Comparison of ENCODE assay signal across 13 cellular contexts in genomic region chr3:112539825-112540517, GRCh38. TPM values are rescaled to one million over a fixed set of nuclear protein-coding genes. Genes with fewer than 3 reads are reported as not detected.
DNase-seq lines count a peak whose midpoint lies in the region; ATAC-seq and TF ChIP-seq lines count a peak whose summit lies in the region.
"Had no signal": no experiment of that assay in that cellular context is flagged by ENCODE, and none has a peak within 500 bp of the region (broad histone marks: within the 10 kb centered on the region; RNA-seq: fewer than 3 reads in every experiment).

No MANE protein-coding gene starts in this region.

- H3K27ac Mint-ChIP-seq in activated CD8-positive, alpha-beta memory T cell treated with anti-CD3 and anti-CD28 coated beads, Interleukin-2, amount 10 ng/mL, durations not matched to agents 7 days and 5 days = peak overlapping the region; percentile 77

- no peak for TF ChIP-seq CTCF in neutrophil (IDR thresholded peaks at IDR 0.05)

- peak; percentile 66 for ATAC-seq in activated CD8-positive, alpha-beta memory T cell treated with anti-CD3 and anti-CD28 coated beads, Interleukin-2, amount 10 ng/mL, durations not matched to agents 7 days and 5 days
- ATAC-seq in GM21526 (IDR thresholded peaks at IDR 0.05; ENCODE audit: low FRiP score, unreplicated experiment) (peak; percentile 87), HG03159 (IDR thresholded peaks at IDR 0.05; ENCODE audit: unreplicated experiment) (peak; percentile 91)
- ATAC-seq: esophagus mucosa, K562, left lobe of liver had no signal

- H3K27me3 ChIP-seq in neutrophil = no peaks in the 10 kb centered on the region
- H3K27me3 ChIP-seq: sigmoid colon had no signal

- H3K4me1 Mint-ChIP-seq in activated CD8-positive, alpha-beta memory T cell treated with anti-CD3 and anti-CD28 coated beads, Interleukin-2, amount 10 ng/mL, durations not matched to agents 7 days and 5 days = peaks cover 19% of the 10 kb centered on the region

- CTCF ChIA-PET in activated CD8-positive, alpha-beta memory T cell treated with anti-CD3 and anti-CD28 coated beads, Interleukin-2, amount 10 ng/mL, durations not matched to agents 7 days and 5 days (lab: Charles Lee) = interaction anchor here (0.8 to 1.0 kb wide), 2 partner anchors 9 to 246 kb away, joined by 3 to 4 read pairs; partner anchors contain the start of gene SLC9C1

- no peaks in the 10 kb centered on the region for H3K27me3 Mint-ChIP-seq in activated CD8-positive, alpha-beta memory T cell treated with anti-CD3 and anti-CD28 coated beads, Interleukin-2, amount 10 ng/mL, durations not matched to agents 7 days and 5 days

- DNase-seq in activated CD8-positive, alpha-beta memory T cell treated with anti-CD3 and anti-CD28 coated beads, Interleukin-2, amount 10 ng/mL, durations not matched to agents 7 days and 5 days = no peak
- DNase-seq in activated CD8-positive, alpha-beta memory T cell treated with anti-CD3 and anti-CD28 coated beads for 24 hours = no peak
- DNase-seq in NCI-H1092 treated with DMSO at 0.1 percent for 48 hours (lab: John Stamatoyannopoulos, UW) (no peak), occipital lobe (lab: John Stamatoyannopoulos, UW) (no peak), NCI-H187 (lab: John Stamatoyannopoulos, UW) (no peak)
- DNase-seq: aorta, sigmoid colon had no signal

- no peaks in the 10 kb centered on the region for H3K9me3 ChIP-seq in neutrophil
- H3K9me3 ChIP-seq: sigmoid colon had no signal

- peaks cover 0 to 2% of the 10 kb centered on the region in 2 experiments for H3K4me1 ChIP-seq in neutrophil (ENCODE audit: control insufficient read depth in 1 of 2, insufficient read depth in 1 of 2, low read depth in 1 of 2, low read length in 1 of 2)
- H3K4me1 ChIP-seq: sigmoid colon had no signal

- H3K36me3 Mint-ChIP-seq in activated CD8-positive, alpha-beta memory T cell treated with anti-CD3 and anti-CD28 coated beads, Interleukin-2, amount 10 ng/mL, durations not matched to agents 7 days and 5 days = peaks cover 64% of the 10 kb centered on the region

- no peak overlapping the region for H3K4me3 Mint-ChIP-seq in activated CD8-positive, alpha-beta memory T cell treated with anti-CD3 and anti-CD28 coated beads, Interleukin-2, amount 10 ng/mL, durations not matched to agents 7 days and 5 days

- H3K36me3 ChIP-seq in neutrophil = peaks cover 80% of the 10 kb centered on the region

- H3K9me3 Mint-ChIP-seq in activated CD8-positive, alpha-beta memory T cell treated with anti-CD3 and anti-CD28 coated beads, Interleukin-2, amount 10 ng/mL, durations not matched to agents 7 days and 5 days (ENCODE audit: low read depth) = no peaks in the 10 kb centered on the region

- no peak overlapping the region for H3K4me3 ChIP-seq in neutrophil (ENCODE audit: low read depth in 1 of 2, low read length in 1 of 2)
- H3K4me3 ChIP-seq: K562, sigmoid colon had no signal

- peak overlapping the region; percentile 14 for H3K27ac ChIP-seq in neutrophil
- H3K27ac ChIP-seq: sigmoid colon had no signal

RNA-seq across cellular contexts. Expression of gene ATG3, which starts 21.8 kb away (rescaled TPM):
- total RNA-seq in activated CD8-positive, alpha-beta memory T cell treated with anti-CD3 and anti-CD28 coated beads, Interleukin-2, amount 10 ng/mL, durations not matched to agents 7 days and 5 days = 10 to 100 TPM; 68.0 to 70.6 TPM
- 33.4 TPM for total RNA-seq in occipital lobe

RNA-seq across cellular contexts. Expression of gene SLC35A5, which starts 21.9 kb away (rescaled TPM):
- 10 to 100 TPM; 17.4 to 23.2 TPM for total RNA-seq in activated CD8-positive, alpha-beta memory T cell treated with anti-CD3 and anti-CD28 coated beads, Interleukin-2, amount 10 ng/mL, durations not matched to agents 7 days and 5 days
- total RNA-seq in occipital lobe = 70.5 TPM

RNA-seq across cellular contexts. Expression of gene BTLA, which starts 40.7 kb away (rescaled TPM):
- 10 to 100 TPM; 16.2 to 17.1 TPM for total RNA-seq in activated CD8-positive, alpha-beta memory T cell treated with anti-CD3 and anti-CD28 coated beads, Interleukin-2, amount 10 ng/mL, durations not matched to agents 7 days and 5 days
- 0.16 TPM for total RNA-seq in occipital lobe
- total RNA-seq: sigmoid colon had no signal

Comparison
In these comparisons a context has a peak if more than half of its experiments do, and no peak if none do; other contexts are left out.
1. RNA of gene BTLA, which starts 40.7 kb away (total RNA-seq): 16.2 to 17.1 TPM in activated CD8-positive, alpha-beta memory T cell treated with anti-CD3 and anti-CD28 coated beads, Interleukin-2, amount 10 ng/mL, durations not matched to agents 7 days and 5 days; 0.16 TPM in occipital lobe (single experiment); every median in the first group is over 10 times any median in the second.
2. Peak in every context shown above with its lines, with median percentiles within 50 percentile points of each other: ATAC-seq.